8 cellular contexts compared by ENCODE assay signal in the genomic region with DNA sequence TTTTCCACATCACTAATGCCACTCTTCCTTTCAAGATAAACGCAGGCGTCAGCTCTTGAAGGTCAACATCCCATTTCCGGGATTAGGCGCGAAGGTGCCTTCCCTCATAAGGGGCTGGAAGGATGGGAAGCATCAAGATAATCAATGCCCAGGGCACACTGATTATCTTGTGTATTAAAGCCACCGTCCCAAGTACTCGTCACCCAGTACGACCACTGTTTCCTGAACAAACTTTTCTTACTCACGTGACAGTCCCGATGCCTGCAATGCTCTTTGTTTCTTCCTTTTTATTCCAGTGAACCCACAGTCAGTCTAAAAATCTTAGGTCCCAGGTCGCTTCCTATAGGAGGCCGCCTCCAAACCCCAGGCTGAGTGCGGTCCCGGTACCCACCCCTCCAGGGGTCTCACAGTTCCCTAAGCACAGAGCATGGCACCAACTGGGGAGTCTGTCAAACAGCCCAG. TPM values are rescaled to one million over a fixed set of nuclear protein-coding genes. Genes with fewer than 3 reads are reported as not detected.
A peak's percentile ranks its signal among the peaks of the same experiment; 100 is the strongest.
DNase-seq lines count a peak whose midpoint lies in the region; ATAC-seq lines count a peak whose summit lies in the region.

No MANE protein-coding gene starts in this region.

- peak overlapping the region; percentile 96 to 97 for H3K4me3 Mint-ChIP-seq in stimulated activated naive B cell treated with anti-CD40 and anti-IgM and Interleukin-4, amounts not matched to agents 10 μg/mL and 1 μg/mL and 100 μg/mL, for 72 hours

- peak overlapping the region; percentile 99 for H3K27ac Mint-ChIP-seq in stimulated activated naive B cell treated with anti-CD40 and anti-IgM and Interleukin-4, amounts not matched to agents 10 μg/mL and 1 μg/mL and 100 μg/mL, for 72 hours

- peaks cover 27 to 43% of the 10 kb centered on the region in 2 donors for H3K36me3 Mint-ChIP-seq in stimulated activated naive B cell treated with anti-CD40 and anti-IgM and Interleukin-4, amounts not matched to agents 10 μg/mL and 1 μg/mL and 100 μg/mL, for 72 hours

- DNase-seq in NCI-H526 (lab: John Stamatoyannopoulos, UW): peak; percentile 57 to 58
- DNase-seq in NCI-H526 treated with DMSO at 0.1 percent for 48 hours (lab: John Stamatoyannopoulos, UW): no peak
- DNase-seq in MG63: peak; percentile 37
- DNase-seq in stimulated activated naive B cell treated with anti-CD40 and anti-IgM and Interleukin-4, amounts not matched to agents 10 μg/mL and 1 μg/mL and 100 μg/mL, for 72 hours: no peak
- DNase-seq in T1000 (lab: John Stamatoyannopoulos, UW): no peak

- peak; percentile 9 for ATAC-seq in GM21717 (IDR thresholded peaks at IDR 0.05; ENCODE audit: unreplicated experiment)
- peak; percentile 8 to 18 for ATAC-seq in stimulated activated naive B cell treated with anti-CD40 and anti-IgM and Interleukin-4, amounts not matched to agents 10 μg/mL and 1 μg/mL and 100 μg/mL, for 72 hours (replicated peaks)

- H3K4me1 ChIP-seq in iPS-20b (ENCODE audit: insufficient read depth, low read length): peaks cover 11% of the 10 kb centered on the region; the same call in 1 of the 2 replicates

- H3K9me3 Mint-ChIP-seq in stimulated activated naive B cell treated with anti-CD40 and anti-IgM and Interleukin-4, amounts not matched to agents 10 μg/mL and 1 μg/mL and 100 μg/mL, for 72 hours: no peaks in the 10 kb centered on the region

- H3K27ac ChIP-seq in angular gyrus (ENCODE audit: low read depth, low read length) (peak overlapping the region; percentile 97), iPS-20b (ENCODE audit: low read length) (peak overlapping the region; percentile 44)

- H3K4me3 ChIP-seq in MG63: peak overlapping the region; percentile 85
- H3K4me3 ChIP-seq in iPS-20b (ENCODE audit: low read length): peak overlapping the region; percentile 78

- peak overlapping the region; percentile 97 for H3K9ac ChIP-seq in iPS-20b (ENCODE audit: low read depth, low read length)

- H3K36me3 ChIP-seq in MG63 (peaks cover 47% of the 10 kb centered on the region), iPS-20b (ENCODE audit: insufficient read depth, low read depth, low read length) (peaks cover 33% of the 10 kb centered on the region)

- H3K27me3 ChIP-seq in MG63 (no peaks in the 10 kb centered on the region), iPS-20b (ENCODE audit: insufficient read depth, low read length) (no peaks in the 10 kb centered on the region)

- H3K9me3 ChIP-seq in MG63: no peaks in the 10 kb centered on the region
- no peaks in the 10 kb centered on the region for H3K9me3 ChIP-seq in iPS-20b (ENCODE audit: insufficient read depth, low read depth, low read length)

- peaks cover 21 to 38% of the 10 kb centered on the region in 2 donors for H3K4me1 Mint-ChIP-seq in stimulated activated naive B cell treated with anti-CD40 and anti-IgM and Interleukin-4, amounts not matched to agents 10 μg/mL and 1 μg/mL and 100 μg/mL, for 72 hours

- no peaks in the 10 kb centered on the region for H3K27me3 Mint-ChIP-seq in stimulated activated naive B cell treated with anti-CD40 and anti-IgM and Interleukin-4, amounts not matched to agents 10 μg/mL and 1 μg/mL and 100 μg/mL, for 72 hours

RNA-seq across cellular contexts. Expression of a gene that starts 0.7 kb away (rescaled TPM):
- total RNA-seq in MG63 (2014; rRNA removed; shearing (Covaris generic); ENCODE audit: low replicate concordance): 121 and 169 TPM in 2 replicates

RNA-seq across cellular contexts. Expression of a gene that starts 0.8 kb away (rescaled TPM):
- total RNA-seq in MG63 (2014; rRNA removed; shearing (Covaris generic); ENCODE audit: low replicate concordance): 15.3 and 30.3 TPM in 2 replicates

Comparison
In these comparisons a context has a peak if more than half of its experiments do, and no peak if none do; other contexts are left out.
1. DNase-seq: peak in NCI-H526 (2 of 2) and MG63 (single experiment); none in NCI-H526 treated with DMSO at 0.1 percent for 48 hours (single experiment), stimulated activated naive B cell treated with anti-CD40 and anti-IgM and Interleukin-4, amounts not matched to agents 10 μg/mL and 1 μg/mL and 100 μg/mL, for 72 hours (single experiment) and T1000 (single experiment).